In the genomic region with DNA sequence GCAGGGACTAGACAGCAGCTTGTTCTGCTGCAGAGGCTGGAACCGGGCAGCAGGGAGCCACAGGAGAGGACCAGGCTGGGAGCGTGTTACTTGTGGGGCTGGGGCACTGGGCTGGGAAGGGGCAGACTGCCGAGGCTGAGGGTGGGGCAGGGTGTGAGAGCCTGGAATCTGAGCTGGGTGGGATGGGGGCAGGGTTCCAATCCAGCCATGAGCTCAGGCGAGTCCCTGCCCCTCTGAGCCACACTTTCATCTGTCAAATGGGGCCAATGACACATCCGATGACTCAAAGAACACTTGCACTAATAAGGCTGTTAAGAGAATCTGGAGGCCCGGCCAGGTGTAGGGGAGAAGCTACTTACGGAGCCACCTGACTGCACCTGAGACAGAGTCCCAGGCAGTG, we compare ENCODE assay signal across 10 cellular contexts. TPM values are rescaled to one million over a fixed set of nuclear protein-coding genes. Genes with fewer than 3 reads are reported as not detected.
A peak's percentile ranks its signal among the peaks of the same experiment; 100 is the strongest.
DNase-seq lines count a peak whose midpoint lies in the region; ATAC-seq, FAIRE-seq and TF ChIP-seq lines count a peak whose summit lies in the region.
"Had no signal": no experiment of that assay in that cellular context is flagged by ENCODE, and none has a peak within 500 bp of the region (broad histone marks: within the 10 kb centered on the region; RNA-seq: fewer than 3 reads in every experiment).

No MANE protein-coding gene starts in this region.

- no peak for TF ChIP-seq POLR2A in esophagus muscularis mucosa (IDR thresholded peaks at IDR 0.05; ENCODE audit: low read depth)

- H3K4me1 ChIP-seq in esophagus muscularis mucosa = peaks cover 33 to 54% (median 50%) of the 10 kb centered on the region in 4 donors
- H3K4me1 ChIP-seq in pancreas = peaks cover 16 to 30% (median 16%) of the 10 kb centered on the region in 3 donors

- FAIRE-seq in pancreas (lab: Jason Lieb, UNC) = no peak

- TF ChIP-seq EP300 in esophagus muscularis mucosa (IDR thresholded peaks at IDR 0.05) = no peak

- H3K4me3 ChIP-seq in esophagus muscularis mucosa (no peak overlapping the region), pancreas (no peak overlapping the region)

- ATAC-seq in pancreas (peak in 2 of 4 donors; percentile 8 to 9), GM19395 (IDR thresholded peaks at IDR 0.05; ENCODE audit: unreplicated experiment) (no peak)
- ATAC-seq: stimulated activated naive B cell treated with anti-CD40 and anti-IgM and Interleukin-4, amounts not matched to agents 10 μg/mL and 1 μg/mL and 100 μg/mL, for 72 hours had no signal

- H3K27me3 ChIP-seq in esophagus muscularis mucosa (no peaks in the 10 kb centered on the region), pancreas (no peaks in the 10 kb centered on the region)

- WGBS in esophagus muscularis mucosa = 57% methylated on average over 7 of the region's 7 CpGs
- WGBS in pancreas, 2 donors = 74 to 77% methylated on average over 7 of the region's 7 CpGs

- intact Hi-C loops in esophagus muscularis mucosa (cut with DNase I) = no loop called here
- intact Hi-C loops in pancreas (cut with DNase I) = no loop called here

- TF ChIP-seq CTCF in esophagus muscularis mucosa (IDR thresholded peaks at IDR 0.05) (no peak), pancreas (IDR thresholded peaks at IDR 0.05) (no peak), GM13976 (IDR thresholded peaks at IDR 0.05; ENCODE audit: borderline replicate concordance, control extremely low read depth, extremely low read depth, insufficient read depth, missing control alignments) (no peak)

- H3K36me3 ChIP-seq in esophagus muscularis mucosa = no peaks in the 10 kb centered on the region
- H3K36me3 ChIP-seq in pancreas = no peaks in the 10 kb centered on the region

- H3K9me3 ChIP-seq in esophagus muscularis mucosa = no peaks in the 10 kb centered on the region
- H3K9me3 ChIP-seq in pancreas = no peaks in the 10 kb centered on the region

- in situ Hi-C loops in GM13976 (cut with MboI; ENCODE audit: low sequenced_read_pairs, unreplicated experiment) = no loop called here

- H3K27ac ChIP-seq in esophagus muscularis mucosa (replicated peaks in 1 of 4) = peak overlapping the region; percentile 55 to 74 (median 58)
- H3K27ac ChIP-seq in pancreas = peak overlapping the region in 3 of 4 donors; percentile 26 to 60 (median 33)

- DNase-seq in EL (peak; percentile 66), NCI-H226 (peak; percentile 43), esophagus muscularis mucosa (ENCODE audit: extremely low spot score) (no peak), pancreas (peak in 4 of 6 donors; percentile 30 to 74 (median 42)), iPS-NIHi7 (ENCODE audit: extremely low spot score) (no peak), GM13976 (ENCODE audit: low spot score) (no peak)
- no peak for DNase-seq in central memory CD4-positive, alpha-beta T cell
- DNase-seq: GDM1; stimulated activated naive B cell treated with anti-CD40 and anti-IgM and Interleukin-4, amounts not matched to agents 10 μg/mL and 1 μg/mL and 100 μg/mL, for 72 hours had no signal

RNA-seq across cellular contexts. Expression of a gene that starts 18.7 kb away (rescaled TPM):
- total RNA-seq in esophagus muscularis mucosa = under 1 TPM in 1 of 4 donors, not detected in 3; 0.32 TPM
- total RNA-seq in pancreas = under 1 TPM in 1 of 6 donors, not detected in 5; 0.13 TPM
- not detected for polyA plus RNA-seq in pancreas

RNA-seq across cellular contexts. Expression of a gene that starts 27.2 kb away (rescaled TPM):
- 1,000 to 10,000 TPM; 1,125 to 3,077 (median 1,901) TPM for total RNA-seq in esophagus muscularis mucosa
- total RNA-seq in pancreas = 1,000 to 10,000 TPM in 2 of 6 donors, 100 to 1,000 TPM in 4; 711 to 1,181 (median 872) TPM
- polyA plus RNA-seq in pancreas = 1,000 to 10,000 TPM; 2,170 to 3,795 TPM

RNA-seq across cellular contexts. Expression of a gene that starts 27.3 kb away (rescaled TPM):
- total RNA-seq in esophagus muscularis mucosa = 10 to 100 TPM; 23.3 to 28.2 (median 26.7) TPM
- 10 to 100 TPM in 4 of 6 donors, 1 to 10 TPM in 2; 7.0 to 14.9 (median 10.4) TPM for total RNA-seq in pancreas
- polyA plus RNA-seq in pancreas = 10 to 100 TPM; 13.7 to 24.4 TPM

RNA-seq across cellular contexts. Expression of a gene that starts 57.7 kb away (rescaled TPM):
- total RNA-seq in esophagus muscularis mucosa = 10 to 100 TPM; 39.0 to 98.9 (median 60.3) TPM
- 1 to 10 TPM; 3.0 to 8.6 (median 6.5) TPM for total RNA-seq in pancreas
- polyA plus RNA-seq in pancreas = 1 to 10 TPM in 1 of 2 donors, under 1 TPM in 1; 0.95 to 2.3 TPM

Comparison
In these comparisons a context has a peak if more than half of its experiments do, and no peak if none do; other contexts are left out.
1. DNase-seq: peak in EL (single experiment), NCI-H226 (single experiment) and pancreas (4 of 6); none in esophagus muscularis mucosa (single experiment), central memory CD4-positive, alpha-beta T cell (single experiment), iPS-NIHi7 (single experiment) and GM13976 (single experiment).